11 cellular contexts compared by ENCODE assay signal in the genomic region with DNA sequence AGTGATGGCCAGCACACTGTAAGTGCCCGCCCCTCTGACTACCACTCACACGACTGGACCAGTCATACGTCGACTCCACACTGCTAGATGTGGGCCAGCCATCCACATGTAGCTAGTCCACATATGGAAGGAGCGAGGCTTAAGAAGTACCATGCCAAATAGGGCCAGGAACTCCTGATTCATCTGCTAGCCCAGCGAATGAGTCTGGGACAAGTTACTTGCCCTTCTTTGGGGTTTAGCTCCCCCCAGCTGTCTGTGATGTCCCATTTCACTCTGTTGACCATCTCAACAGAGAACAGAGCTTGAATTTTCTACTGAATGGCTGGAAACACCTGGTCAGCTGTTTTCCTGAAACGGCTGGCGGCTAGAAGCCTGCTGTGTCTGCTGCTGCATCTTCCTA. TPM values are rescaled to one million over a fixed set of nuclear protein-coding genes. Genes with fewer than 3 reads are reported as not detected.
DNase-seq lines count a peak whose midpoint lies in the region; ATAC-seq and TF ChIP-seq lines count a peak whose summit lies in the region.
"Had no signal": no experiment of that assay in that cellular context is flagged by ENCODE, and none has a peak within 500 bp of the region (broad histone marks: within the 10 kb centered on the region; RNA-seq: fewer than 3 reads in every experiment).

No MANE protein-coding gene starts in this region.

- H3K27ac ChIP-seq in HUES48 (ENCODE audit: low read depth, low read length) (peak overlapping the region; percentile 75), right lobe of liver (peak overlapping the region; percentile 14 to 94 (median 94)), stomach smooth muscle (ENCODE audit: low read length) (peak overlapping the region; percentile 100)

- peak; percentile 41 to 80 for DNase-seq in cardiac fibroblast (ENCODE audit: low read depth in 2 of 2)
- DNase-seq in right lobe of liver, result no peak
- no peak for DNase-seq in activated T-cell treated with anti-CD3 and anti-CD28 coated beads, Interleukin-2, amount 50 U/mL, for 1 hour
- DNase-seq in activated effector memory CD4-positive, alpha-beta T cell treated with Interleukin-2 at 50 U/mL for 16 hours, result no peak
- no peak for DNase-seq in HPDE6-E6E7 (ENCODE audit: extremely low spot score)
- DNase-seq: activated CD4-positive, CD25-positive, alpha-beta regulatory T cell treated with anti-CD3 and anti-CD28 coated beads, Interleukin-2, amount 50 U/mL, for 72 hours; activated naive CD4-positive, alpha-beta T cell treated with anti-CD3 and anti-CD28 coated beads, Interleukin-2, amount 50 U/mL, for 16 hours; NCI-H1105 treated with DMSO at 0.1 percent for 48 hours had no signal

- peaks cover 46% of the 10 kb centered on the region for H3K4me1 ChIP-seq in HUES48 (ENCODE audit: control insufficient read depth, insufficient read depth, low read length)
- H3K4me1 ChIP-seq in right lobe of liver, result peaks cover 0 to 99% (median 39%) of the 10 kb centered on the region in 4 donors
- H3K4me1 ChIP-seq in stomach smooth muscle (ENCODE audit: control insufficient read depth, insufficient read depth, low read length), result peaks cover 78% of the 10 kb centered on the region

- TF ChIP-seq POLR2A in right lobe of liver (IDR thresholded peaks at IDR 0.05), result no peak

- H3K9me3 ChIP-seq in HUES48 (ENCODE audit: control insufficient read depth, insufficient read depth, low read length) (no peaks in the 10 kb centered on the region), right lobe of liver (no peaks in the 10 kb centered on the region), stomach smooth muscle (ENCODE audit: control insufficient read depth in 2 of 2, low read length in 2 of 2) (no peaks in the 10 kb centered on the region)

- intact Hi-C loops in right lobe of liver (cut with DNase I), result no loop called here

- WGBS in right lobe of liver (ENCODE audit: insufficient coverage, low coverage, low lambda C conversion rate, missing lambda C conversion rate), result 0% methylated on average over 1 of the region's 8 CpGs

- peaks cover 6% of the 10 kb centered on the region for H3K27me3 ChIP-seq in HUES48 (ENCODE audit: control insufficient read depth, insufficient read depth, low read length)
- H3K27me3 ChIP-seq in right lobe of liver, result no peaks in the 10 kb centered on the region
- no peaks in the 10 kb centered on the region for H3K27me3 ChIP-seq in stomach smooth muscle (ENCODE audit: control insufficient read depth in 1 of 2, insufficient read depth in 2 of 2, low read length in 2 of 2)

- H3K9ac ChIP-seq in HUES48 (ENCODE audit: low read depth, low read length), result no peak overlapping the region
- H3K9ac ChIP-seq in stomach smooth muscle (ENCODE audit: low read length in 2 of 2), result peak overlapping the region; percentile 72 to 89

- no peak overlapping the region for H3K4me3 ChIP-seq in HUES48 (ENCODE audit: low read depth, low read length)
- H3K4me3 ChIP-seq in cardiac fibroblast (replicated peaks in 1 of 2; ENCODE audit: low read depth in 2 of 2, low read length in 2 of 2), result no peak overlapping the region
- peak overlapping the region in 2 of 3 donors; percentile 38 to 49 for H3K4me3 ChIP-seq in right lobe of liver
- peak overlapping the region; percentile 0 to 62 for H3K4me3 ChIP-seq in stomach smooth muscle (ENCODE audit: low read length in 2 of 2)

- ATAC-seq in right lobe of liver (peak; percentile 1 to 4 (median 2)), HG03469 (IDR thresholded peaks at IDR 0.05; ENCODE audit: unreplicated experiment) (no peak)

- H3K36me3 ChIP-seq in HUES48 (ENCODE audit: control insufficient read depth, insufficient read depth, low read length) (no peaks in the 10 kb centered on the region), right lobe of liver (no peaks in the 10 kb centered on the region), stomach smooth muscle (ENCODE audit: control insufficient read depth in 2 of 2, insufficient read depth in 2 of 2, low read length in 2 of 2) (peaks cover 24 to 26% of the 10 kb centered on the region in 2 donors)

- TF ChIP-seq CTCF in cardiac fibroblast (IDR thresholded peaks at IDR 0.05; ENCODE audit: low read depth, low read length) (no peak), right lobe of liver (IDR thresholded peaks at IDR 0.05) (no peak)

RNA-seq across cellular contexts. Expression of a gene that starts 5.8 kb away (rescaled TPM):
- 100 to 1,000 TPM in 2 of 6 experiments, 10 to 100 TPM in 4; 54.9 to 158 (median 87.0) TPM for total RNA-seq in right lobe of liver

RNA-seq across cellular contexts. Expression of a gene that starts 32.2 kb away (rescaled TPM):
- 10 to 100 TPM in 1 of 6 experiments, 1 to 10 TPM in 5; 1.0 to 10.9 (median 2.7) TPM for total RNA-seq in right lobe of liver

RNA-seq across cellular contexts. Expression of a gene that starts 37.8 kb away (rescaled TPM):
- total RNA-seq in right lobe of liver, result 1 to 10 TPM; 2.1 to 7.4 (median 3.7) TPM

Comparison
In these comparisons a context has a peak if more than half of its experiments do, and no peak if none do; other contexts are left out.
1. H3K4me3 ChIP-seq: peak in right lobe of liver (2 of 3) and stomach smooth muscle (2 of 2); none in HUES48 (single experiment) and cardiac fibroblast (0 of 2).
2. DNase-seq: peak in cardiac fibroblast (2 of 2); none in right lobe of liver (0 of 3), activated T-cell treated with anti-CD3 and anti-CD28 coated beads, Interleukin-2, amount 50 U/mL, for 1 hour (single experiment), activated effector memory CD4-positive, alpha-beta T cell treated with Interleukin-2 at 50 U/mL for 16 hours (single experiment) and HPDE6-E6E7 (single experiment).
3. Peak in every context shown above with its lines, with median percentiles within 50 percentile points of each other: H3K27ac ChIP-seq.